In the genomic region with DNA sequence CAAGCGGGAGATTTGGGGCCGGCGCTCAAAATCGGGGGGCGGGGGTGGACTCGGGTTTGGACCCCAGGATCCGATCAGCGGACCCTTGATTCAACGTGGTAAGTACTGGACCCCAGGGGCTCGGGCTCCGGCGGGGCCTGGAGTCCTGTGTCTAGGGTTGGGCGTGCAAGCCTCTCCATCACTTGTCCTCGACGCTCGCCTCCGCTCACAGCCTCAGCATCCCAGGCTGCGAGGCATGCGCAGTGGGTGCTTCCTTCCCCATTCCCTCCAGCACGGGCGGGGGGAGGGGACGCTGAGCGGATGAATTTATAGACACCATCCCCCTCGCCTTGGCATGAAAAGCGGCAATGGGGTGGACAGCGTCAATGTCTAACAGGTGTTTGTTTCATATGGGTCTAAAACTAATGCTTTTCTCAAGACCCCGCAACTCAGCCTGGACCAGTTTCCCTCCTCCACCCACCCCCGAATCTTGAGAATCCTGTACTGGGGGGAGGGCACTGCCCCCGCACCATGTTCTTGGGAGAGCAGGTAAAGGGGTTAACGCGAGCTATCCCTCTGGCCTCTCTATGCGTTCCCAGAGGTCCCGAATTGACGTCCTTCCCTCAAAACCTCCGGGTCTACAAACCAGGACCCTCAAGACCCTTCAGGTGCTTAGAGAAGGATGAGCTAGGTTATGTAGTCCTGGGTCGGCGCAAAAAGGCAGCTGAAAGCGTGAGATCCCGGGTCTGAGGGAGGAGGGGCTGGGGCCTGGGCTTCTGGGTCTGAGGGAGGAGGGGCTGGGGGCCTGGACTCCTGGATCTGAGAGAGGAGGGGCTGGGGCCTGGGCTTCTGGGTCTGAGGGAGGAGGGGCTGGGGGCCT, we compare ENCODE assay signal across 8 cellular contexts. TPM values are rescaled to one million over a fixed set of nuclear protein-coding genes. Genes with fewer than 3 reads are reported as not detected.
DNase-seq lines count a peak whose midpoint lies in the region; ATAC-seq, FAIRE-seq and TF ChIP-seq lines count a peak whose summit lies in the region.

No MANE protein-coding gene starts in this region.

- no peak for TF ChIP-seq POLR2A in GM12891 (IDR thresholded peaks at IDR 0.05; ENCODE audit: low read depth, low read length)

- H3K23ac ChIP-seq in neuronal stem cell (ENCODE audit: low read depth, low read length, poor library complexity) = peak overlapping the region; percentile 8

- peak overlapping the region; percentile 90 for H3K18ac ChIP-seq in neuronal stem cell (ENCODE audit: low read length)

- FAIRE-seq in frontal cortex (lab: Jason Lieb, UNC) = no peak
- no peak for FAIRE-seq in GM12891 (lab: Jason Lieb, UNC)

- H2BK5ac ChIP-seq in neuronal stem cell (ENCODE audit: low read length) = peak overlapping the region; percentile 91

- no CpG with 5 or more reads among the region's 39 CpGs for WGBS in neuronal stem cell (ENCODE audit: extremely low coverage in 2 of 2, insufficient read length in 2 of 2, insufficient replicate concordance in 1 of 2), 2 donors

- H2BK12ac ChIP-seq in neuronal stem cell (ENCODE audit: low read length) = no peak overlapping the region

- CTCF ChIA-PET in HEK293T (lab: Yijun Ruan, JAX) = no interaction called here

- H3K9ac ChIP-seq in neuronal stem cell (ENCODE audit: low read depth, low read length, poor library complexity) = peak overlapping the region; percentile 64

- peaks cover 14 to 52% of the 10 kb centered on the region in 2 donors for H3K36me3 ChIP-seq in neuronal stem cell (replicated peaks in 1 of 2; ENCODE audit: control insufficient read depth in 2 of 2, insufficient read depth in 2 of 2, low read length in 2 of 2)

- H3K4me3 ChIP-seq in neuronal stem cell (ENCODE audit: low read length in 2 of 2) = peak overlapping the region; percentile 55 to 83

- no peak overlapping the region for H4K8ac ChIP-seq in neuronal stem cell (ENCODE audit: low read depth, low read length)

- POLR2A ChIA-PET in HEK293T (lab: Yijun Ruan, JAX) = no interaction called here

- peaks cover 10% of the 10 kb centered on the region for H3K79me1 ChIP-seq in neuronal stem cell (ENCODE audit: low read depth, low read length)

- H3K4me1 ChIP-seq in neuronal stem cell (ENCODE audit: control insufficient read depth in 2 of 2, insufficient read depth in 1 of 2, low read depth in 1 of 2, low read length in 2 of 2) = peaks cover 19 to 21% of the 10 kb centered on the region in 2 donors

- no peaks in the 10 kb centered on the region for H3K27me3 ChIP-seq in neuronal stem cell (ENCODE audit: control insufficient read depth in 3 of 3, insufficient read depth in 3 of 3, low read depth in 1 of 3, low read length in 3 of 3)

- H2AFZ ChIP-seq in neuronal stem cell (ENCODE audit: low read length) = peak overlapping the region; percentile 89

- H3K4ac ChIP-seq in neuronal stem cell (ENCODE audit: low read length) = no peak overlapping the region

- peak overlapping the region; percentile 63 for H2BK120ac ChIP-seq in neuronal stem cell (ENCODE audit: low read depth, low read length)

- H3K27ac ChIP-seq in neuronal stem cell (replicated peaks; ENCODE audit: low read length) = peak overlapping the region; percentile 88

- peak overlapping the region; percentile 66 for H3K4me2 ChIP-seq in neuronal stem cell (ENCODE audit: insufficient read depth, low read length, poor library complexity, severe bottlenecking)

- no peak overlapping the region for H2AK5ac ChIP-seq in neuronal stem cell (ENCODE audit: low read depth, low read length)

- peak overlapping the region; percentile 3 for H3K14ac ChIP-seq in neuronal stem cell (ENCODE audit: low read length)

- H3K9me3 ChIP-seq in neuronal stem cell (replicated peaks in 1 of 2; ENCODE audit: control insufficient read depth in 2 of 2, insufficient read depth in 1 of 2, low read depth in 1 of 2, low read length in 2 of 2) = peaks cover 0 to 2% of the 10 kb centered on the region in 2 donors

- H4K91ac ChIP-seq in neuronal stem cell (ENCODE audit: low read depth, low read length, poor library complexity) = no peak overlapping the region

- H2BK15ac ChIP-seq in neuronal stem cell (ENCODE audit: low read length) = no peak overlapping the region

- DNase-seq in DMS114 treated with DMSO at 0.1 percent for 48 hours (lab: John Stamatoyannopoulos, UW; ENCODE audit: unreplicated experiment) = peak; percentile 40
- DNase-seq in NCI-H1694 treated with DMSO at 0.1 percent for 48 hours (lab: John Stamatoyannopoulos, UW) = peak; percentile 79
- peak; percentile 47 for DNase-seq in activated naive CD4-positive, alpha-beta T cell treated with anti-CD3 and anti-CD28 coated beads, Interleukin-2, amount 50 U/mL, for 16 hours
- peak; percentile 78 to 80 for DNase-seq in frontal cortex (ENCODE audit: low spot score in 2 of 2)
- DNase-seq in neuronal stem cell (ENCODE audit: low spot score) = peak; percentile 80
- no peak for DNase-seq in HEK293T (ENCODE audit: extremely low spot score)
- DNase-seq in GM12891 (ENCODE audit: insufficient read length, low spot score) = no peak

- no peak for ATAC-seq in HG03175 (IDR thresholded peaks at IDR 0.05; ENCODE audit: unreplicated experiment)

TF ChIP-seq in HEK293T, 16 proteins besides CTCF, POLR2A, EP300 and RAD21:
- no peak for TF ChIP-seq TARDBP (IDR thresholded peaks at IDR 0.05)
- no peak for TF ChIP-seq FOXM1 (IDR thresholded peaks at IDR 0.05; ENCODE audit: borderline replicate concordance)
- TF ChIP-seq NFRKB (IDR thresholded peaks at IDR 0.05) = no peak
- no peak for TF ChIP-seq LEF1 (IDR thresholded peaks at IDR 0.05; ENCODE audit: borderline replicate concordance)
- no peak for TF ChIP-seq FOXK2 (IDR thresholded peaks at IDR 0.05)
- no peak for TF ChIP-seq FOXA1 (IDR thresholded peaks at IDR 0.05)
- TF ChIP-seq CTBP1 (IDR thresholded peaks at IDR 0.05; ENCODE audit: borderline replicate concordance) = no peak
- no peak for TF ChIP-seq SUZ12 (IDR thresholded peaks at IDR 0.05)
- no peak for TF ChIP-seq ZNF384 (IDR thresholded peaks at IDR 0.05)
- TF ChIP-seq ELF4 (IDR thresholded peaks at IDR 0.05) = no peak
- TF ChIP-seq ARNT (IDR thresholded peaks at IDR 0.05) = no peak
- TF ChIP-seq, protein P1, sequence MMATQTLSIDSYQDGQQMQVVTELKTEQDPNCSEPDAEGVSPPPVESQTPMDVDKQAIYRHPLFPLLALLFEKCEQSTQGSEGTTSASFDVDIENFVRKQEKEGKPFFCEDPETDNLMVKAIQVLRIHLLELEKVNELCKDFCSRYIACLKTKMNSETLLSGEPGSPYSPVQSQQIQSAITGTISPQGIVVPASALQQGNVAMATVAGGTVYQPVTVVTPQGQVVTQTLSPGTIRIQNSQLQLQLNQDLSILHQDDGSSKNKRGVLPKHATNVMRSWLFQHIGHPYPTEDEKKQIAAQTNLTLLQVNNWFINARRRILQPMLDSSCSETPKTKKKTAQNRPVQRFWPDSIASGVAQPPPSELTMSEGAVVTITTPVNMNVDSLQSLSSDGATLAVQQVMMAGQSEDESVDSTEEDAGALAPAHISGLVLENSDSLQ (IDR thresholded peaks at IDR 0.05) = no peak

TF ChIP-seq in GM12891, 5 proteins besides CTCF, POLR2A, EP300 and RAD21:
- no peak for TF ChIP-seq POU2F2 (IDR thresholded peaks at IDR 0.05; ENCODE audit: low read depth, low read length)
- no peak for TF ChIP-seq SPI1 (IDR thresholded peaks at IDR 0.05; ENCODE audit: low read depth, low read length)
- TF ChIP-seq PAX5 (IDR thresholded peaks at IDR 0.05; ENCODE audit: insufficient read depth, low read length, severe bottlenecking) = no peak
- TF ChIP-seq TAF1 (IDR thresholded peaks at IDR 0.05; ENCODE audit: low read depth, low read length) = no peak
- TF ChIP-seq POLR2AphosphoS5 (IDR thresholded peaks at IDR 0.05; ENCODE audit: low read depth, low read length) = no peak

RNA-seq across cellular contexts. Expression of a gene that starts 0.6 kb away (rescaled TPM):
- total RNA-seq in frontal cortex = 39.9 TPM
- 105 TPM for polyA plus RNA-seq in neuronal stem cell (2013, experiment 1 of 2)
- polyA plus RNA-seq in neuronal stem cell (2013, experiment 2 of 2) = 103 TPM
- polyA plus RNA-seq in GM12891 (2012; ENCODE audit: low read depth, missing spikeins) = not detected

RNA-seq across cellular contexts. Expression of a gene that starts 2.1 kb away (rescaled TPM):
- 0.82 TPM for total RNA-seq in frontal cortex
- polyA plus RNA-seq in neuronal stem cell (2013, experiment 1 of 2) = 1.7 TPM
- polyA plus RNA-seq in neuronal stem cell (2013, experiment 2 of 2) = 2.0 TPM
- 5.5 TPM for polyA plus RNA-seq in GM12891 (2012; ENCODE audit: low read depth, missing spikeins)

RNA-seq across cellular contexts. Expression of a gene that starts 14.4 kb away (rescaled TPM):
- 248 TPM for total RNA-seq in frontal cortex
- polyA plus RNA-seq in neuronal stem cell (2013, experiment 1 of 2) = 433 TPM
- polyA plus RNA-seq in neuronal stem cell (2013, experiment 2 of 2) = 420 TPM
- polyA plus RNA-seq in GM12891 (2012; ENCODE audit: low read depth, missing spikeins) = 282 TPM

RNA-seq across cellular contexts. Expression of a gene that starts 25.7 kb away (rescaled TPM):
- 1.2 TPM for total RNA-seq in frontal cortex
- polyA plus RNA-seq in neuronal stem cell (2013, experiment 1 of 2) = 124 TPM
- polyA plus RNA-seq in neuronal stem cell (2013, experiment 2 of 2) = 114 TPM
- polyA plus RNA-seq in GM12891 (2012; ENCODE audit: low read depth, missing spikeins) = 49.7 TPM

RNA-seq across cellular contexts. Expression of a gene that starts 25.8 kb away (rescaled TPM):
- total RNA-seq in frontal cortex = 10.2 TPM
- polyA plus RNA-seq in neuronal stem cell (2013, experiment 1 of 2) = 68.3 TPM
- 66.0 TPM for polyA plus RNA-seq in neuronal stem cell (2013, experiment 2 of 2)
- polyA plus RNA-seq in GM12891 (2012; ENCODE audit: low read depth, missing spikeins) = 99.2 TPM

Comparison
In these comparisons a context has a peak if more than half of its experiments do, and no peak if none do; other contexts are left out.
1. DNase-seq: peak in DMS114 treated with DMSO at 0.1 percent for 48 hours (single experiment), NCI-H1694 treated with DMSO at 0.1 percent for 48 hours (single experiment), activated naive CD4-positive, alpha-beta T cell treated with anti-CD3 and anti-CD28 coated beads, Interleukin-2, amount 50 U/mL, for 16 hours (single experiment), frontal cortex (2 of 2) and neuronal stem cell (single experiment); none in HEK293T (single experiment) and GM12891 (single experiment).